ENCODE assay signal across 31 cellular contexts in the genomic region with DNA sequence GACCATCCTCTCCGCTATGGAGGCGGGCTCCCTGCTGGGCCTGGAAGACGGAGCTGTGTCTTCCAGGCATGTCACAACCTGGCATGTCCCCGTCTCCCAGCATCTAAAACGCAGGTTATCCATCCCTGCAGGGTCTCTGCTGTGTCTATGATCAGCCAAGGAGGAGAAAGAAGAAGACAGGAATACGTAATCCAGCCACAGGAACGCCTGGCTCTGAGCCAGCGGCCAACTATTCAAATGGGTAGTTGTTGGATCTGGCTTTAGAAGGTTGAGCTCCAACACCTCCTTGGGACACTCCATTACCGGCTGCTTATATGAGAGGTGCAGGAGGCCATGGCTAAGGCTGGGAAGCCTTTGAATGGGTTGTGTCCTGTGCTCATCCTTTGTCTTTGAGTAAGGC.
"Had no signal": no experiment of that assay in that cellular context is flagged by ENCODE, and none has a peak within 500 bp of the region (broad histone marks: within the 10 kb centered on the region; RNA-seq: fewer than 3 reads in every experiment).

No MANE protein-coding gene starts in this region.

- H3K27ac Mint-ChIP-seq: activated CD8-positive, alpha-beta memory T cell treated with anti-CD3 and anti-CD28 coated beads, Interleukin-2, amount 10 ng/mL, durations not matched to agents 7 days and 5 days; activated naive CD8-positive, alpha-beta T cell treated with anti-CD3 and anti-CD28 coated beads, Interleukin-2, amount 50 U/mL, for 24 hours; activated T-cell treated with anti-CD3 and anti-CD28 coated beads, Interleukin-2, amount 50 U/mL, for 24 hours; activated T-helper 1 cell treated with anti-CD3 and anti-CD28 coated beads, Interleukin-12 subunit alpha, Interleukin-12 subunit beta, Interleukin-2, Interleukin-4 antibody, amounts not matched to agents 30 ng/mL and 10 ng/mL and 1 ng/mL, durations not matched to agents 14 hours and 24 hours and 36 hours; T-helper 2 cell treated with Interferon-gamma antibody and Interleukin-4, amounts not matched to agents 5 μg/mL and 100 μg/mL, for 36 hours; WTC11 had no signal

- H3K4me3 ChIP-seq: ascending aorta, body of pancreas, cardiac muscle cell, SJSA1 had no signal

- DNase-seq: activated CD4-positive, alpha-beta T cell treated with anti-CD3 and anti-CD28 coated beads for 48 hours; activated CD4-positive, alpha-beta T cell treated with anti-CD3 and anti-CD28 coated beads, Interleukin-2, amount 50 U/mL, for 4 hours; activated CD4-positive, CD25-positive, alpha-beta regulatory T cell treated with anti-CD3 and anti-CD28 coated beads, Interleukin-2, amount 50 U/mL, for 72 hours; activated CD8-positive, alpha-beta memory T cell treated with anti-CD3 and anti-CD28 coated beads, Interleukin-2, amount 10 ng/mL, durations not matched to agents 7 days and 5 days; activated effector memory CD4-positive, alpha-beta T cell treated with Interleukin-2 at 50 U/mL for 16 hours; activated naive CD4-positive, alpha-beta T cell; activated naive CD8-positive, alpha-beta T cell treated with anti-CD3 and anti-CD28 coated beads, Interleukin-2, amount 50 U/mL, for 24 hours; activated T-cell treated with anti-CD3 and anti-CD28 coated beads, Interleukin-2, amount 50 U/mL, for 24 hours; amniotic stem cell; body of pancreas; cerebellar nuclear complex; NCI-H1048; NCI-H146; NCI-H187 treated with DMSO at 0.1 percent for 48 hours; NCI-H2081 treated with DMSO at 0.1 percent for 48 hours; NCI-H2171; NCI-H2227 treated with DMSO at 0.1 percent for 48 hours; NCI-H446 treated with DMSO at 0.1 percent for 48 hours; NCI-H524 treated with DMSO at 0.1 percent for 48 hours; NCI-H748 treated with DMSO at 0.1 percent for 48 hours; Right ventricle myocardium superior; RPMI8226; SW 1271 had no signal

- ATAC-seq: activated CD8-positive, alpha-beta memory T cell treated with anti-CD3 and anti-CD28 coated beads, Interleukin-2, amount 10 ng/mL, durations not matched to agents 7 days and 5 days; activated naive CD4-positive, alpha-beta T cell treated with anti-CD3 and anti-CD28 coated beads, Interleukin-2, amount 50 U/mL, for 72 hours; activated naive CD8-positive, alpha-beta T cell treated with anti-CD3 and anti-CD28 coated beads, Interleukin-2, amount 50 U/mL, for 24 hours; body of pancreas; SK-N-SH treated with all-trans-retinoic acid at 6 μM for 48 hours; WTC11 had no signal

- H3K4me1 Mint-ChIP-seq: activated CD8-positive, alpha-beta memory T cell treated with anti-CD3 and anti-CD28 coated beads, Interleukin-2, amount 10 ng/mL, durations not matched to agents 7 days and 5 days; activated naive CD8-positive, alpha-beta T cell treated with anti-CD3 and anti-CD28 coated beads, Interleukin-2, amount 50 U/mL, for 24 hours had no signal

- H3K4me3 Mint-ChIP-seq: activated CD8-positive, alpha-beta memory T cell treated with anti-CD3 and anti-CD28 coated beads, Interleukin-2, amount 10 ng/mL, durations not matched to agents 7 days and 5 days; activated naive CD8-positive, alpha-beta T cell treated with anti-CD3 and anti-CD28 coated beads, Interleukin-2, amount 50 U/mL, for 24 hours; activated T-cell treated with anti-CD3 and anti-CD28 coated beads, Interleukin-2, amount 50 U/mL, for 24 hours; activated T-helper 1 cell treated with anti-CD3 and anti-CD28 coated beads, Interleukin-12 subunit alpha, Interleukin-12 subunit beta, Interleukin-2, Interleukin-4 antibody, amounts not matched to agents 30 ng/mL and 10 ng/mL and 1 ng/mL, durations not matched to agents 14 hours and 24 hours and 36 hours; T-helper 2 cell treated with Interferon-gamma antibody and Interleukin-4, amounts not matched to agents 5 μg/mL and 100 μg/mL, for 36 hours; WTC11 had no signal

- H3K9me3 ChIP-seq: ascending aorta, body of pancreas, SJSA1 had no signal

- H3K27ac ChIP-seq: ascending aorta, body of pancreas, cardiac muscle cell, SJSA1 had no signal

- H3K27me3 Mint-ChIP-seq: activated naive CD8-positive, alpha-beta T cell treated with anti-CD3 and anti-CD28 coated beads, Interleukin-2, amount 50 U/mL, for 24 hours; activated T-cell treated with anti-CD3 and anti-CD28 coated beads, Interleukin-2, amount 50 U/mL, for 24 hours had no signal

- H3K9me3 Mint-ChIP-seq: activated naive CD8-positive, alpha-beta T cell treated with anti-CD3 and anti-CD28 coated beads, Interleukin-2, amount 50 U/mL, for 24 hours; activated T-cell treated with anti-CD3 and anti-CD28 coated beads, Interleukin-2, amount 50 U/mL, for 24 hours; activated T-helper 1 cell treated with anti-CD3 and anti-CD28 coated beads, Interleukin-12 subunit alpha, Interleukin-12 subunit beta, Interleukin-2, Interleukin-4 antibody, amounts not matched to agents 30 ng/mL and 10 ng/mL and 1 ng/mL, durations not matched to agents 14 hours and 24 hours and 36 hours; T-helper 2 cell treated with Interferon-gamma antibody and Interleukin-4, amounts not matched to agents 5 μg/mL and 100 μg/mL, for 36 hours; WTC11 had no signal

- H3K36me3 ChIP-seq: ascending aorta, cardiac muscle cell, SJSA1 had no signal

- H3K4me1 ChIP-seq: ascending aorta, body of pancreas, SJSA1 had no signal

- H3K27me3 ChIP-seq: ascending aorta, body of pancreas, cardiac muscle cell, SJSA1 had no signal
